In genomic region chr6:33391278-33392167, GRCh38 we compare ENCODE assay signal across 8 cellular contexts. TPM values are rescaled to one million over a fixed set of nuclear protein-coding genes. Genes with fewer than 3 reads are reported as not detected.
DNase-seq lines count a peak whose midpoint lies in the region; TF ChIP-seq lines count a peak whose summit lies in the region.

Gene KIFC1 (plus strand): TSS chr6:33391823. CDS start chr6:33391986, 163 bp downstream.

- H3K9ac ChIP-seq in neural cell (ENCODE audit: low read length) (peak within 1 kb of the TSS; percentile 24), stomach smooth muscle (ENCODE audit: low read length in 2 of 2) (peak within 1 kb of the TSS; percentile 81 to 86)

- H3K9me3 ChIP-seq in neural cell (ENCODE audit: low read length) (no peaks in the 10 kb centered on the region), stomach smooth muscle (ENCODE audit: control insufficient read depth in 2 of 2, low read length in 2 of 2) (no peaks in the 10 kb centered on the region)

- H3K36me3 ChIP-seq in H7 (replicated peaks; ENCODE audit: control insufficient read depth, insufficient read depth, low read length) (no peaks in the 10 kb centered on the region), neural cell (ENCODE audit: insufficient read depth, low read length) (no peaks in the 10 kb centered on the region), stomach smooth muscle (ENCODE audit: control insufficient read depth in 2 of 2, insufficient read depth in 2 of 2, low read length in 2 of 2) (no peaks in the 10 kb centered on the region)

- H3K4me1 ChIP-seq in stomach smooth muscle (ENCODE audit: control insufficient read depth, insufficient read depth, low read length), result peaks cover 8% of the 10 kb centered on the region

- H3K9me2 ChIP-seq in neural cell (ENCODE audit: insufficient read depth, low read length), result no peaks in the 10 kb centered on the region

- H2AFZ ChIP-seq in neural cell (ENCODE audit: low read depth, low read length), result peak within 1 kb of the TSS; percentile 27

- DNase-seq in G401 (ENCODE audit: low spot score), result peak; percentile 100
- peak; percentile 97 for DNase-seq in H7
- peak; percentile 100 for DNase-seq in M059J (ENCODE audit: low read depth)
- DNase-seq in SHP77 treated with DMSO at 0.1 percent for 48 hours (lab: John Stamatoyannopoulos, UW), result peak; percentile 97
- peak; percentile 100 for DNase-seq in activated gamma-delta T cell (lab: John Stamatoyannopoulos, UW)
- DNase-seq in fibroblast of the conjunctiva (ENCODE audit: low read depth), result peak; percentile 100

- H3K4me3 ChIP-seq in H7 (ENCODE audit: insufficient read depth, low read depth, low read length) (peak within 1 kb of the TSS; percentile 98), neural cell (ENCODE audit: low read length) (peak within 1 kb of the TSS; percentile 74), stomach smooth muscle (ENCODE audit: low read length in 2 of 2) (peak within 1 kb of the TSS; percentile 66 to 78)

- no peaks in the 10 kb centered on the region for H4K20me1 ChIP-seq in neural cell (ENCODE audit: insufficient read depth)

- H3K27ac ChIP-seq in neural cell (ENCODE audit: low read length) (peak within 1 kb of the TSS; percentile 55), stomach smooth muscle (ENCODE audit: low read length) (peak within 1 kb of the TSS; percentile 96)

- peak within 1 kb of the TSS; percentile 54 for H3K4me2 ChIP-seq in neural cell (ENCODE audit: low read length)

- H3K27me3 ChIP-seq in H7 (ENCODE audit: control insufficient read depth, insufficient read depth, low read length), result no peaks in the 10 kb centered on the region
- no peaks in the 10 kb centered on the region for H3K27me3 ChIP-seq in neural cell (ENCODE audit: insufficient read depth, low read depth, low read length)
- H3K27me3 ChIP-seq in stomach smooth muscle (ENCODE audit: control insufficient read depth in 1 of 2, insufficient read depth in 2 of 2, low read length in 2 of 2), result no peaks in the 10 kb centered on the region

- TF ChIP-seq RAD21 in neural cell (conservative IDR thresholded peaks at IDR 0.05), result peak; percentile 82

- H3F3A ChIP-seq in neural cell (ENCODE audit: insufficient read depth, low read length, poor library complexity, severe bottlenecking), result no peaks in the 10 kb centered on the region

- peak; percentile 100 for TF ChIP-seq CTCF in neural cell (IDR thresholded peaks at IDR 0.05; ENCODE audit: poor library complexity, severe bottlenecking)

- peak; percentile 79 for TF ChIP-seq EP300 in neural cell (conservative IDR thresholded peaks at IDR 0.05; ENCODE audit: poor library complexity, severe bottlenecking)

- in situ Hi-C loops in G401 (cut with HindIII; ENCODE audit: low sequenced_read_pairs), result no loop called here

- H3K79me2 ChIP-seq in neural cell (replicated peaks; ENCODE audit: insufficient read depth, low read length), result peaks cover 42% of the 10 kb centered on the region

TF ChIP-seq in neural cell, 6 proteins besides CTCF, POLR2A, EP300 and RAD21:
- peak; percentile 94 for TF ChIP-seq SMC3 (conservative IDR thresholded peaks at IDR 0.05; ENCODE audit: poor library complexity)
- TF ChIP-seq POLR2AphosphoS5 (IDR thresholded peaks at IDR 0.05), result peak; percentile 57
- peak; percentile 98 for TF ChIP-seq MXI1 (conservative IDR thresholded peaks at IDR 0.05; ENCODE audit: poor library complexity, severe bottlenecking)
- no peak for TF ChIP-seq EZH2 (IDR thresholded peaks at IDR 0.05; ENCODE audit: borderline replicate concordance, insufficient read depth, low read length, poor library complexity, severe bottlenecking)

RNA-seq across cellular contexts. Expression of gene KIFC1, which starts in this region (rescaled TPM):
- total RNA-seq in G401 (2014; rRNA removed; shearing (Covaris generic)), result 98.5 and 123 TPM in 2 replicates
- total RNA-seq in H7 (2014; rRNA removed; shearing (Covaris generic)), result 101 and 113 TPM in 2 replicates
- 130 and 159 TPM in 2 replicates for total RNA-seq in M059J (2014; rRNA removed; shearing (Covaris generic))
- polyA plus RNA-seq in neural cell, result 0.52 and 2.1 TPM in 2 replicates
- polyA minus RNA-seq in neural cell, result 1.2 and 1.4 TPM in 2 replicates

Comparison
In these comparisons a context has a peak if more than half of its experiments do, and no peak if none do; other contexts are left out.
1. Peak in every context shown above with its lines: DNase-seq, H3K4me3 ChIP-seq and H3K27ac ChIP-seq.